ENCODE assay signal across 1 cellular context in the genomic region with DNA sequence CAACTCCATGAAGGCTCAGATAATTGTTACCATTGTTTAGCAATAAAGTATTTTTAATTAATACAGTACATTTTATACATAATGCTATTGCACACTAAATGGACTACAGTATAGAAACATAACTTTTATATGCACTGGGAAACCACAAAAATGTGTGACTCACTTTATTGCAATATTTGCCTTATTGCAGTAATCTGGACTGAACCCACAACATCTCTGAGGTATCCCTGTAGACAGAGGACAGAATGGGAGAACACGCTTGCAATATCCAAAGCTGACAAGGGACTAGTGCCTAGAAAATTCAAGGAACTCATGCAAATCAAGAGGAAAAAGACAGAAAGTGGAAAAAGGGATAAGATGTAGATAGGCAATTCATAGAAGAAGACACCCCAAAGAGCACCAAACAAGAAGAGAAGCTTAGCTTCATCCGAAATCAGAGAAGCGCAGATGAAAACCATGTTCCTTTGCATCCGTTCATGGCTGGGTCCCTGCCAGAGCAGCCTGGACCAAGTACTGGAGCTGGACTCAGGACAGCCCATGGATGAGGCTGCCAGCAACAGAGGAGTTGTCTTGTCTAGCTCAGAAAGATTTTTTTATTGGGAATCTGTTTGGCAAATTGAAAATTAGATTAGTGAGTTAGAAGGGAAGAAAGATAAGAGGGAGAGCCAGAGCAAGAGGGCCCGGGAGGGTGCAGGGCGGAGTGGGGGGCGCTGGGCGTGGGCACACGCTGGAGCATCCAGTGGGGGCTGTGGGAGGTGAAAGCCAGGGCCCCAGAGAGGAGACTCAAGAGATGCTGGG.
TF ChIP-seq lines count a peak whose summit lies in the region.

No MANE protein-coding gene starts in this region.

TF ChIP-seq in HepG2, 621 proteins besides CTCF, POLR2A, EP300 and RAD21:
- TF ChIP-seq HDAC1 (CRISPR knock-in tag; IDR thresholded peaks at IDR 0.05), result no peak
- TF ChIP-seq, protein P1, sequence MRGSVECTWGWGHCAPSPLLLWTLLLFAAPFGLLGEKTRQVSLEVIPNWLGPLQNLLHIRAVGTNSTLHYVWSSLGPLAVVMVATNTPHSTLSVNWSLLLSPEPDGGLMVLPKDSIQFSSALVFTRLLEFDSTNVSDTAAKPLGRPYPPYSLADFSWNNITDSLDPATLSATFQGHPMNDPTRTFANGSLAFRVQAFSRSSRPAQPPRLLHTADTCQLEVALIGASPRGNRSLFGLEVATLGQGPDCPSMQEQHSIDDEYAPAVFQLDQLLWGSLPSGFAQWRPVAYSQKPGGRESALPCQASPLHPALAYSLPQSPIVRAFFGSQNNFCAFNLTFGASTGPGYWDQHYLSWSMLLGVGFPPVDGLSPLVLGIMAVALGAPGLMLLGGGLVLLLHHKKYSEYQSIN (CRISPR knock-in tag; IDR thresholded peaks at IDR 0.05; ENCODE audit: borderline replicate concordance), result no peak
- TF ChIP-seq HOXD1 (CRISPR knock-in tag; IDR thresholded peaks at IDR 0.05), result no peak
- TF ChIP-seq ZNF678 (CRISPR knock-in tag; IDR thresholded peaks at IDR 0.05), result no peak
- TF ChIP-seq CEBPB (IDR thresholded peaks at IDR 0.05; ENCODE audit: borderline replicate concordance, low read depth, low read length), result no peak
- no peak for TF ChIP-seq SP140L (CRISPR knock-in tag; IDR thresholded peaks at IDR 0.05; ENCODE audit: borderline replicate concordance)
